ENCODE assay signal across 25 cellular contexts in the genomic region with DNA sequence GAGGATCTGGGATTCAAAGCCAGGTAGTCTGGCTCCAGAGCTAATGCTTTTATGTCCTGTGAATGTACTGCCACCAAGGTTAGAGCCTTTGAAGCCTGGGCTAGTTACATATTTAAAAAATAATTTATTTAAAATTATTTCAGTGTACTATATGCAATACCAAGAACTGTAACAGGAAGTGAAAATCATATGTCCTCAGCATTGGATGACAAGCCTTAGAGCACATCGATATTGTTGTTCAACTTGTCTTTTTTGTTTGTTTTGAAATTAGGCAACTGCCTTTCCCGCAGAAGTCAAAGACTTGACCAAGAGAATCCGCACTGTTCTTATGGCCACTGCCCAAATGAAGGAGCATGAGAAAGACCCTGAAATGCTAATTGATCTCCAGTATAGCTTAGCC.
"Had no signal": no experiment of that assay in that cellular context is flagged by ENCODE, and none has a peak within 500 bp of the region (broad histone marks: within the 10 kb centered on the region; RNA-seq: fewer than 3 reads in every experiment).

No MANE protein-coding gene starts in this region.

- ATAC-seq: activated CD8-positive, alpha-beta memory T cell treated with anti-CD3 and anti-CD28 coated beads, Interleukin-2, amount 10 ng/mL, durations not matched to agents 7 days and 5 days; naive thymus-derived CD4-positive, alpha-beta T cell; sciatic nerve; stimulated activated effector memory CD8-positive, alpha-beta T cell treated with anti-CD3 and anti-CD28 coated beads, Interleukin-12 subunit alpha, Interleukin-12 subunit beta, amount 100 ng/mL, for 72 hours had no signal

- H3K36me3 ChIP-seq: breast epithelium, transverse colon, vagina had no signal

- DNase-seq: activated CD4-positive, alpha-beta memory T cell treated with anti-CD3 and anti-CD28 coated beads, Interleukin-2, amount 10 ng/mL, durations not matched to agents 7 days and 5 days; activated CD4-positive, alpha-beta T cell treated with anti-CD3 and anti-CD28 coated beads for 48 hours; activated CD4-positive, CD25-positive, alpha-beta regulatory T cell; activated CD8-positive, alpha-beta memory T cell treated with anti-CD3 and anti-CD28 coated beads, Interleukin-2, amount 10 ng/mL, durations not matched to agents 7 days and 5 days; activated effector memory CD4-positive, alpha-beta T cell treated with anti-CD3 and anti-CD28 coated beads, Interleukin-2, amount 50 U/mL, for 16 hours; activated naive CD4-positive, alpha-beta T cell treated with anti-CD3 and anti-CD28 coated beads, Interleukin-2, amount 50 U/mL, for 16 hours; activated T-cell treated with anti-CD3 and anti-CD28 coated beads for 4 hours; cerebellar nuclear complex; endodermal cell; foreskin fibroblast; kidney; naive thymus-derived CD4-positive, alpha-beta T cell; occipital lobe; small intestine; stimulated activated CD4-positive, alpha-beta T cell treated with anti-CD3 and anti-CD28 coated beads, Interleukin-2, amount 100 ng/mL, for 24 hours; T-helper 9 cell; transverse colon had no signal

- H3K27me3 Mint-ChIP-seq: activated CD4-positive, alpha-beta memory T cell treated with anti-CD3 and anti-CD28 coated beads, Interleukin-2, amount 10 ng/mL, durations not matched to agents 7 days and 5 days; activated CD8-positive, alpha-beta memory T cell treated with anti-CD3 and anti-CD28 coated beads, Interleukin-2, amount 10 ng/mL, durations not matched to agents 7 days and 5 days; naive thymus-derived CD4-positive, alpha-beta T cell had no signal

- H3K4me3 ChIP-seq: breast epithelium, coronary artery, lung, transverse colon, vagina had no signal

- H3K9me3 ChIP-seq: breast epithelium, transverse colon, vagina had no signal

- H3K4me1 ChIP-seq: breast epithelium, transverse colon had no signal

- H3K9me3 Mint-ChIP-seq: activated CD4-positive, alpha-beta memory T cell treated with anti-CD3 and anti-CD28 coated beads, Interleukin-2, amount 10 ng/mL, durations not matched to agents 7 days and 5 days; naive thymus-derived CD4-positive, alpha-beta T cell; stimulated activated effector memory CD8-positive, alpha-beta T cell treated with anti-CD3 and anti-CD28 coated beads, Interleukin-12 subunit alpha, Interleukin-12 subunit beta, amount 100 ng/mL, for 72 hours had no signal

- H3K27ac ChIP-seq: breast epithelium, coronary artery, epithelial cell of prostate, transverse colon, vagina had no signal

- H3K4me1 Mint-ChIP-seq: activated CD4-positive, alpha-beta memory T cell treated with anti-CD3 and anti-CD28 coated beads, Interleukin-2, amount 10 ng/mL, durations not matched to agents 7 days and 5 days; activated CD8-positive, alpha-beta memory T cell treated with anti-CD3 and anti-CD28 coated beads, Interleukin-2, amount 10 ng/mL, durations not matched to agents 7 days and 5 days; naive thymus-derived CD4-positive, alpha-beta T cell; neural crest cell; stimulated activated effector memory CD8-positive, alpha-beta T cell treated with anti-CD3 and anti-CD28 coated beads, Interleukin-12 subunit alpha, Interleukin-12 subunit beta, amount 100 ng/mL, for 72 hours had no signal

- H3K27ac Mint-ChIP-seq: activated CD4-positive, alpha-beta memory T cell treated with anti-CD3 and anti-CD28 coated beads, Interleukin-2, amount 10 ng/mL, durations not matched to agents 7 days and 5 days; activated CD8-positive, alpha-beta memory T cell treated with anti-CD3 and anti-CD28 coated beads, Interleukin-2, amount 10 ng/mL, durations not matched to agents 7 days and 5 days; endodermal cell; stimulated activated effector memory CD8-positive, alpha-beta T cell treated with anti-CD3 and anti-CD28 coated beads, Interleukin-12 subunit alpha, Interleukin-12 subunit beta, amount 100 ng/mL, for 72 hours had no signal

- H3K27me3 ChIP-seq: transverse colon, vagina had no signal

- H3K4me3 Mint-ChIP-seq: activated CD4-positive, alpha-beta memory T cell treated with anti-CD3 and anti-CD28 coated beads, Interleukin-2, amount 10 ng/mL, durations not matched to agents 7 days and 5 days; activated CD8-positive, alpha-beta memory T cell treated with anti-CD3 and anti-CD28 coated beads, Interleukin-2, amount 10 ng/mL, durations not matched to agents 7 days and 5 days; endodermal cell; naive thymus-derived CD4-positive, alpha-beta T cell; neural crest cell; stimulated activated effector memory CD8-positive, alpha-beta T cell treated with anti-CD3 and anti-CD28 coated beads, Interleukin-12 subunit alpha, Interleukin-12 subunit beta, amount 100 ng/mL, for 72 hours had no signal

- FAIRE-seq: kidney, small intestine had no signal
